8 cellular contexts compared by ENCODE assay signal in the genomic region with DNA sequence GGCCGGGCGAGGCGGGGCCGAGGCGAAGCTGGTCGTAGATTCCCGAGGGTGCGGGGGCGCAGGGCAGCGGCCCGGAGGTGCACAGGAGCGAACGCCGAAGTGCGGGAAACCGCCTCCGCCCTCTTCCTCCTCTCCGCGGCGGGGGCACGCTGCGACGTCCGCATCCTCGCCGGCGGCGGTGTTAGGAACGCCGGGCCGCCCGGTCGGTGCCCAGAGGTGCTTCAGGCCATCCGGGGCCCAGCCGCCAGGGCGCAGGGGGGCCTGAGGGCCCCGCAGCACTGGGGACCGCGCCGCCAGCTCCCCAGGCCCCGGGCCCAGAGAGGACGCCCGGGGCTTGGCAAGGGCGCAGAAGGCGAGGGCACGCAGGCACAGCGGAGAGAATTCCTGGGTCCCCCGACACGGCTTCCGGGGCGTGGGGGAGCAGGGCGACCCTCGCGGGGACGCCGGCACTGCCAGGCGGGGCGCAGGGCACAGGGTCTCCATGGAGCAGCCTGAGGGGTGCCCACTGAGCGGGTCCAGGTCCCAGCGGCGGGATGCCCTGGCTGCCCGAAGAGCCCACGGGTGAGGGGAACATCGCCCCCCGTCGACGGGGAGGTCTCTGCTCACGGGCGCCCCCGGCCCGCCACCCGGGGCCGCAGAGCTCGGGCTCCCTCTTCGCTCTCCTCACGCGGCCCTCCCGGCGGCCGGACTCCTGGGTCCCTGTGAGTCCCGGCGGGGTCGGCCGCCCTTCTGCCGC. TPM values are rescaled to one million over a fixed set of nuclear protein-coding genes. Genes with fewer than 3 reads are reported as not detected.
A peak's percentile ranks its signal among the peaks of the same experiment; 100 is the strongest.
DNase-seq lines count a peak whose midpoint lies in the region; ATAC-seq, FAIRE-seq and TF ChIP-seq lines count a peak whose summit lies in the region.

No MANE protein-coding gene starts in this region.

- TF ChIP-seq POLR2A in esophagus squamous epithelium (IDR thresholded peaks at IDR 0.05), result no peak

- peak overlapping the region; percentile 75 for H3K27ac ChIP-seq in WERI-Rb-1
- peak overlapping the region in 3 of 4 donors; percentile 43 to 65 (median 58) for H3K27ac ChIP-seq in esophagus squamous epithelium
- H3K27ac ChIP-seq in pancreas, result peak overlapping the region; percentile 29 to 63 (median 58)

- TF ChIP-seq CTCF in WERI-Rb-1 (IDR thresholded peaks at IDR 0.05; ENCODE audit: low read depth, low read length) (peak; percentile 54), esophagus squamous epithelium (IDR thresholded peaks at IDR 0.05) (peak in 1 of 6 experiments; percentile 8), pancreas (IDR thresholded peaks at IDR 0.05) (no peak)

- H3K27me3 ChIP-seq in WERI-Rb-1 (ENCODE audit: insufficient read depth, low read depth, severe bottlenecking) (no peaks in the 10 kb centered on the region), esophagus squamous epithelium (peaks cover 0 to 71% (median 13%) of the 10 kb centered on the region in 4 donors), pancreas (no peaks in the 10 kb centered on the region)

- DNase-seq in NCI-H2227 (lab: John Stamatoyannopoulos, UW; ENCODE audit: unreplicated experiment), result peak; percentile 59
- DNase-seq in NCI-H2227 treated with DMSO at 0.1 percent for 48 hours (lab: John Stamatoyannopoulos, UW), result no peak
- DNase-seq in WERI-Rb-1, result peak; percentile 32
- DNase-seq in esophagus squamous epithelium (lab: John Stamatoyannopoulos, UW), result no peak
- peak in 5 of 6 donors; percentile 35 to 82 (median 55) for DNase-seq in pancreas
- DNase-seq in globus pallidus (ENCODE audit: low spot score), result no peak
- no peak for DNase-seq in NCI-H2196 (lab: John Stamatoyannopoulos, UW; ENCODE audit: unreplicated experiment)

- FAIRE-seq in pancreas (lab: Jason Lieb, UNC), result no peak

- intact Hi-C loops in esophagus squamous epithelium (cut with DNase I) (loop anchor here (2.0 kb wide), 1 partner anchor 31 kb away; a partner anchor contains a TSS), pancreas (cut with DNase I) (no loop called here)

- no CpG with 5 or more reads among the region's 85 CpGs for WGBS in esophagus squamous epithelium, 2 donors
- WGBS in pancreas, 2 donors, result 1 to 2% methylated on average over 49 to 85 of the region's 85 CpGs

- H3K36me3 ChIP-seq in WERI-Rb-1 (no peaks in the 10 kb centered on the region), esophagus squamous epithelium (no peaks in the 10 kb centered on the region), pancreas (no peaks in the 10 kb centered on the region)

- H3K4me1 ChIP-seq in esophagus squamous epithelium, result peaks cover 15 to 59% (median 26%) of the 10 kb centered on the region in 3 donors
- peaks cover 0 to 4% (median 3%) of the 10 kb centered on the region in 3 donors for H3K4me1 ChIP-seq in pancreas

- H3K4me3 ChIP-seq in WERI-Rb-1 (ENCODE audit: low read depth, low read length) (peak overlapping the region; percentile 62), esophagus squamous epithelium (peak overlapping the region; percentile 53 to 76 (median 64)), pancreas (peak overlapping the region; percentile 49 to 73 (median 60))

- H3K9me3 ChIP-seq in WERI-Rb-1 (ENCODE audit: severe bottlenecking), result no peaks in the 10 kb centered on the region
- no peaks in the 10 kb centered on the region for H3K9me3 ChIP-seq in esophagus squamous epithelium
- H3K9me3 ChIP-seq in pancreas, result no peaks in the 10 kb centered on the region

- peak; percentile 25 for ATAC-seq in HG02885 (IDR thresholded peaks at IDR 0.05; ENCODE audit: poor library complexity, unreplicated experiment)
- peak; percentile 16 to 47 (median 34) for ATAC-seq in pancreas

RNA-seq across cellular contexts. Expression of a gene that starts 0.6 kb away (rescaled TPM):
- total RNA-seq in esophagus squamous epithelium, result 1 to 10 TPM; 1.8 to 3.2 (median 2.8) TPM
- total RNA-seq in pancreas, result 1 to 10 TPM; 2.4 to 4.3 (median 3.1) TPM
- 1 to 10 TPM in 1 of 2 donors, under 1 TPM in 1; 0.49 to 1.4 TPM for polyA plus RNA-seq in pancreas

RNA-seq across cellular contexts. Expression of a gene that starts 30.9 kb away (rescaled TPM):
- total RNA-seq in esophagus squamous epithelium (10 to 100 TPM; 30.6 to 79.7 (median 35.1) TPM), pancreas (100 to 1,000 TPM in 1 of 6 donors, 10 to 100 TPM in 5; 51.3 to 112 (median 67.4) TPM)
- 100 to 1,000 TPM in 1 of 2 donors, 10 to 100 TPM in 1; 69.9 to 181 TPM for polyA plus RNA-seq in pancreas

RNA-seq across cellular contexts. Expression of a gene that starts 56.0 kb away (rescaled TPM):
- total RNA-seq in esophagus squamous epithelium, result 1 to 10 TPM; 4.9 to 8.3 (median 7.8) TPM
- 10 to 100 TPM; 27.5 to 44.3 (median 30.9) TPM for total RNA-seq in pancreas
- polyA plus RNA-seq in pancreas, result 10 to 100 TPM; 28.1 to 34.9 TPM

Comparison
In these comparisons a context has a peak if more than half of its experiments do, and no peak if none do; other contexts are left out.
1. DNase-seq: peak in NCI-H2227 (single experiment), WERI-Rb-1 (single experiment) and pancreas (5 of 6); none in NCI-H2227 treated with DMSO at 0.1 percent for 48 hours (single experiment), esophagus squamous epithelium (single experiment), globus pallidus (single experiment) and NCI-H2196 (single experiment).
2. Peak in every context shown above with its lines, with median percentiles within 50 percentile points of each other: H3K27ac ChIP-seq and H3K4me3 ChIP-seq.